ENCODE assay signal across 10 cellular contexts in the genomic region with DNA sequence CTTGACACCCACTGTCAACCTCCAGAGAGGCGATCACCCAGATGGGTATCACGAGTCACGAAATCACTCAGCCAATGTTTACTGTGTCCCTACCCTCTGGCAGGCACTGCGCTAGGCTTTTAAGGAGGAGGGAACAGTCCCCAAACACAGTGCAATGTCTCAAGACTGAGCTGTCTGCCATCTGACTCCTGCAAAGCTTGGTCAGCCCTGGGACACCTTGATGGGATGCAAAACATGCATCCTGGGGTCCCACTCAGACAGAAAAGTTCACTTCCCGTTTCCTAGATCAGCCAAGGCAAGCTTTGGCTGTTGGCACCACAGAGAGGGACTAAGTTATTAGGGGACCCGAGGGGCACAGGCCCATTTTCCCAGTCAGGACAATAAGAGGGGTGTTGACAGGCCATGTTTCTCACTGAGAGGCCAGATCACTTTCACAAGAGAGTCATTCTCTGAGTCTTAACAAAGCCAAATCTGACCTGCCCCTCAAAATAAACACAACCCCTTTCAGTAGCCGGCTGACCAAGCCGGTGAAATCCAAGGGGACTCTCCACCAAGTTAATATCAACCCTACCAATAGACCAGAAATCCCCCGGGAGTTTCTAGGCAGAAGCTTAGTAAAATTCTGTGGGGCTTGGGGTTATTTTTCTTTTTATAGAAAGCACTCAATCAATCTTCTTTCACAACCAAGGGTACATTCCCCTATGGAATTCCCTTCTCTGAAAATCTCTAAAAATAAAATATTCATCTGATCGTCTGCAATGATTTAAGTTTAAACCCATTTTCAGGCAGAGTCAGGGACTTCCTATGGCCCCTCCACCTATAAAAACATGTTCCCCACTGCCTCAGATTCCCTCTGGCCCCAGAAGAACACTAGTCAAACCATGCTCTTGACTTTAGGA. TPM values are rescaled to one million over a fixed set of nuclear protein-coding genes. Genes with fewer than 3 reads are reported as not detected.
DNase-seq lines count a peak whose midpoint lies in the region; ATAC-seq, FAIRE-seq and TF ChIP-seq lines count a peak whose summit lies in the region.
"Had no signal": no experiment of that assay in that cellular context is flagged by ENCODE, and none has a peak within 500 bp of the region (broad histone marks: within the 10 kb centered on the region; RNA-seq: fewer than 3 reads in every experiment).

No MANE protein-coding gene starts in this region.

- in situ Hi-C loops in HepG2 (cut with HindIII; ENCODE audit: extremely low pct_ligation_motif_present, low pct_unique_long_range_greater_than_20kb), result loop anchor here (10.0 kb wide), 1 partner anchor 215 kb away; no protein-coding TSS in a partner anchor

- no peaks in the 10 kb centered on the region for H3K79me2 ChIP-seq in HepG2 (ENCODE audit: insufficient read depth, low read length)

- no peaks in the 10 kb centered on the region for H3K9me3 ChIP-seq in HepG2 (ENCODE audit: low read length)
- H3K9me3 ChIP-seq: sigmoid colon had no signal

- H3K4me3 Mint-ChIP-seq in activated CD4-positive, alpha-beta T cell treated with anti-CD3 and anti-CD28 coated beads, Interleukin-2, amount 10 ng/mL, durations not matched to agents 7 days and 5 days, result peak overlapping the region; percentile 97
- peak overlapping the region; percentile 97 for H3K4me3 Mint-ChIP-seq in activated T-helper 1 cell treated with anti-CD3 and anti-CD28 coated beads, Interleukin-12 subunit alpha, Interleukin-12 subunit beta, Interleukin-2, Interleukin-4 antibody, amounts not matched to agents 30 ng/mL and 10 ng/mL and 1 ng/mL, durations not matched to agents 14 hours and 24 hours and 36 hours
- peak overlapping the region; percentile 95 to 98 for H3K4me3 Mint-ChIP-seq in stimulated activated naive B cell treated with anti-CD40 and anti-IgM and Interleukin-4, amounts not matched to agents 10 μg/mL and 1 μg/mL and 100 μg/mL, for 72 hours

- TF ChIP-seq POLR2A in HepG2 (IDR thresholded peaks at IDR 0.05; ENCODE audit: insufficient read depth in 1 of 2, low read depth in 2 of 2, low read length in 2 of 2), result no peak

- H3K27me3 Mint-ChIP-seq in activated CD4-positive, alpha-beta T cell treated with anti-CD3 and anti-CD28 coated beads, Interleukin-2, amount 10 ng/mL, durations not matched to agents 7 days and 5 days, result no peaks in the 10 kb centered on the region
- no peaks in the 10 kb centered on the region for H3K27me3 Mint-ChIP-seq in activated T-helper 1 cell treated with anti-CD3 and anti-CD28 coated beads, Interleukin-12 subunit alpha, Interleukin-12 subunit beta, Interleukin-2, Interleukin-4 antibody, amounts not matched to agents 30 ng/mL and 10 ng/mL and 1 ng/mL, durations not matched to agents 14 hours and 24 hours and 36 hours (ENCODE audit: insufficient read depth)
- H3K27me3 Mint-ChIP-seq in stimulated activated naive B cell treated with anti-CD40 and anti-IgM and Interleukin-4, amounts not matched to agents 10 μg/mL and 1 μg/mL and 100 μg/mL, for 72 hours, result peaks cover 0 to 4% of the 10 kb centered on the region in 2 donors

- H3K4me1 ChIP-seq in HepG2 (ENCODE audit: insufficient read depth, low read length), result 0 out of 2 replicates have a peak, but pooled peaks cover 7% of the 10 kb centered on the region

- H3K4me2 ChIP-seq in HepG2 (ENCODE audit: low read depth, low read length), result no peak overlapping the region

- intact Hi-C loops in activated T-helper 1 cell treated with anti-CD3 and anti-CD28 coated beads, Interleukin-12 subunit alpha, Interleukin-12 subunit beta, Interleukin-2, Interleukin-4 antibody, amounts not matched to agents 30 ng/mL and 10 ng/mL and 1 ng/mL, durations not matched to agents 14 hours and 24 hours and 36 hours (cut with micrococcal nuclease), result loop anchor here (2.0 to 10.0 kb wide), 6 partner anchors 27 to 1915 kb away; a partner anchor contains a TSS
- intact Hi-C loops in HepG2 (cut with micrococcal nuclease; ENCODE audit: unreplicated experiment), result no loop called here

- no peak for TF ChIP-seq EP300 in HepG2 (IDR thresholded peaks at IDR 0.05; ENCODE audit: low read depth in 2 of 2, low read length in 2 of 2)
- no peak for TF ChIP-seq EP300 in HepG2 (CRISPR knock-in tag; IDR thresholded peaks at IDR 0.05; ENCODE audit: borderline replicate concordance)

- no peak for FAIRE-seq in HepG2 (lab: Jason Lieb, UNC)

- no peak overlapping the region for H2AFZ ChIP-seq in HepG2 (ENCODE audit: low read length)

- H3K27ac Mint-ChIP-seq in activated CD4-positive, alpha-beta T cell treated with anti-CD3 and anti-CD28 coated beads, Interleukin-2, amount 10 ng/mL, durations not matched to agents 7 days and 5 days, result peak overlapping the region; percentile 51
- H3K27ac Mint-ChIP-seq in activated T-helper 1 cell treated with anti-CD3 and anti-CD28 coated beads, Interleukin-12 subunit alpha, Interleukin-12 subunit beta, Interleukin-2, Interleukin-4 antibody, amounts not matched to agents 30 ng/mL and 10 ng/mL and 1 ng/mL, durations not matched to agents 14 hours and 24 hours and 36 hours, result peak overlapping the region; percentile 89
- H3K27ac Mint-ChIP-seq in stimulated activated naive B cell treated with anti-CD40 and anti-IgM and Interleukin-4, amounts not matched to agents 10 μg/mL and 1 μg/mL and 100 μg/mL, for 72 hours, result peak overlapping the region; percentile 100

- H3K27me3 ChIP-seq in HepG2 (ENCODE audit: control insufficient read depth in 1 of 2, insufficient read depth in 2 of 2, low read length in 2 of 2), result peaks cover 5 to 59% of the 10 kb centered on the region in 2 experiments

- BruUV-seq in HepG2 (replicated peaks; lab: Mats Ljungman, UMichigan), result no TSS peak

- WGBS in HepG2 (ENCODE audit: low lambda C conversion rate), result 14% methylated on average over 6 of the region's 10 CpGs

- no peak for DNase-seq in activated CD4-positive, alpha-beta T cell treated with anti-CD3 and anti-CD28 coated beads, Interleukin-2, amount 10 ng/mL, durations not matched to agents 7 days and 5 days
- DNase-seq in activated CD4-positive, alpha-beta T cell treated with anti-CD3 and anti-CD28 coated beads for 1 hour, result no peak
- DNase-seq in activated T-helper 1 cell treated with anti-CD3 and anti-CD28 coated beads, Interleukin-12 subunit alpha, Interleukin-12 subunit beta, Interleukin-2, Interleukin-4 antibody, amounts not matched to agents 30 ng/mL and 10 ng/mL and 1 ng/mL, durations not matched to agents 14 hours and 24 hours and 36 hours (ENCODE audit: low spot score), result no peak
- peak; percentile 83 for DNase-seq in stimulated activated naive B cell treated with anti-CD40 and anti-IgM and Interleukin-4, amounts not matched to agents 10 μg/mL and 1 μg/mL and 100 μg/mL, for 72 hours
- DNase-seq in HepG2 (ENCODE audit: low spot score) (no peak), NCI-H524 (lab: John Stamatoyannopoulos, UW) (no peak)
- DNase-seq: sigmoid colon had no signal

- no peak overlapping the region for H3K4me3 ChIP-seq in HepG2 (replicated peaks in 1 of 3; ENCODE audit: insufficient read depth in 1 of 3, low read depth in 2 of 3, low read length in 3 of 3)
- H3K4me3 ChIP-seq: sigmoid colon had no signal

- H3K27ac ChIP-seq in HepG2 (ENCODE audit: extremely low read length, insufficient read depth, low read length), result no peak overlapping the region
- H3K27ac ChIP-seq: epithelial cell of prostate had no signal

- peaks cover 39% of the 10 kb centered on the region for H3K36me3 Mint-ChIP-seq in activated CD4-positive, alpha-beta T cell treated with anti-CD3 and anti-CD28 coated beads, Interleukin-2, amount 10 ng/mL, durations not matched to agents 7 days and 5 days (ENCODE audit: low read depth)
- peaks cover 26% of the 10 kb centered on the region for H3K36me3 Mint-ChIP-seq in activated T-helper 1 cell treated with anti-CD3 and anti-CD28 coated beads, Interleukin-12 subunit alpha, Interleukin-12 subunit beta, Interleukin-2, Interleukin-4 antibody, amounts not matched to agents 30 ng/mL and 10 ng/mL and 1 ng/mL, durations not matched to agents 14 hours and 24 hours and 36 hours (ENCODE audit: low read depth)
- H3K36me3 Mint-ChIP-seq in stimulated activated naive B cell treated with anti-CD40 and anti-IgM and Interleukin-4, amounts not matched to agents 10 μg/mL and 1 μg/mL and 100 μg/mL, for 72 hours, result peaks cover 78 to 92% of the 10 kb centered on the region in 2 donors

- ATAC-seq in HG02759 (IDR thresholded peaks at IDR 0.05; ENCODE audit: unreplicated experiment), result peak; percentile 30
- ATAC-seq in stimulated activated naive B cell treated with anti-CD40 and anti-IgM and Interleukin-4, amounts not matched to agents 10 μg/mL and 1 μg/mL and 100 μg/mL, for 72 hours (replicated peaks), result peak; percentile 16 to 28
- ATAC-seq in HepG2, result no peak
- no peak for ATAC-seq in HG02870 (IDR thresholded peaks at IDR 0.05; ENCODE audit: unreplicated experiment)

- TF ChIP-seq RAD21 in HepG2 (CRISPR knock-in tag; IDR thresholded peaks at IDR 0.05), result no peak

- CTCF ChIA-PET in activated CD4-positive, alpha-beta T cell treated with anti-CD3 and anti-CD28 coated beads, Interleukin-2, amount 10 ng/mL, durations not matched to agents 7 days and 5 days (lab: Charles Lee), result interaction anchor here (1.0 to 2.0 kb wide), 6 partner anchors 11 to 220 kb away, joined by 3 to 4 read pairs (median 4); no protein-coding TSS in a partner anchor
- CTCF ChIA-PET in HepG2 (lab: Yijun Ruan, JAX; ENCODE audit: low intra/inter-chr PET ratio, low total read pairs), result no interaction called here

- POLR2A ChIA-PET in activated CD4-positive, alpha-beta T cell treated with anti-CD3 and anti-CD28 coated beads, Interleukin-2, amount 10 ng/mL, durations not matched to agents 7 days and 5 days (lab: Charles Lee), result no interaction called here
- POLR2A ChIA-PET in HepG2 (lab: Yijun Ruan, JAX), result no interaction called here

- peaks cover 76% of the 10 kb centered on the region for H3K4me1 Mint-ChIP-seq in activated CD4-positive, alpha-beta T cell treated with anti-CD3 and anti-CD28 coated beads, Interleukin-2, amount 10 ng/mL, durations not matched to agents 7 days and 5 days
- H3K4me1 Mint-ChIP-seq in activated T-helper 1 cell treated with anti-CD3 and anti-CD28 coated beads, Interleukin-12 subunit alpha, Interleukin-12 subunit beta, Interleukin-2, Interleukin-4 antibody, amounts not matched to agents 30 ng/mL and 10 ng/mL and 1 ng/mL, durations not matched to agents 14 hours and 24 hours and 36 hours (ENCODE audit: low read depth), result peaks cover 81% of the 10 kb centered on the region
- peaks cover 66 to 89% of the 10 kb centered on the region in 2 donors for H3K4me1 Mint-ChIP-seq in stimulated activated naive B cell treated with anti-CD40 and anti-IgM and Interleukin-4, amounts not matched to agents 10 μg/mL and 1 μg/mL and 100 μg/mL, for 72 hours

- peaks cover 3% of the 10 kb centered on the region for H3K9me3 Mint-ChIP-seq in activated CD4-positive, alpha-beta T cell treated with anti-CD3 and anti-CD28 coated beads, Interleukin-2, amount 10 ng/mL, durations not matched to agents 7 days and 5 days
- H3K9me3 Mint-ChIP-seq in activated T-helper 1 cell treated with anti-CD3 and anti-CD28 coated beads, Interleukin-12 subunit alpha, Interleukin-12 subunit beta, Interleukin-2, Interleukin-4 antibody, amounts not matched to agents 30 ng/mL and 10 ng/mL and 1 ng/mL, durations not matched to agents 14 hours and 24 hours and 36 hours, result no peaks in the 10 kb centered on the region
- H3K9me3 Mint-ChIP-seq in stimulated activated naive B cell treated with anti-CD40 and anti-IgM and Interleukin-4, amounts not matched to agents 10 μg/mL and 1 μg/mL and 100 μg/mL, for 72 hours, result peaks cover 5 to 12% of the 10 kb centered on the region in 2 donors

- H3K9ac ChIP-seq in HepG2 (ENCODE audit: insufficient read depth, low read depth, low read length), result no peak overlapping the region

- no peaks in the 10 kb centered on the region for H4K20me1 ChIP-seq in HepG2 (ENCODE audit: insufficient read depth, low read length)

- no peaks in the 10 kb centered on the region for H3K36me3 ChIP-seq in HepG2 (replicated peaks in 1 of 2; ENCODE audit: control insufficient read depth in 1 of 2, insufficient read depth in 2 of 2, low read length in 2 of 2)
- H3K36me3 ChIP-seq: sigmoid colon had no signal

- no peak for TF ChIP-seq CTCF in HepG2 (CRISPR knock-in tag; IDR thresholded peaks at IDR 0.05)

RNA-seq across cellular contexts. Expression of a gene that starts 3.5 kb away (rescaled TPM):
- total RNA-seq in activated CD4-positive, alpha-beta T cell treated with anti-CD3 and anti-CD28 coated beads, Interleukin-2, amount 10 ng/mL, durations not matched to agents 7 days and 5 days, result 10 to 100 TPM; 57.3 to 57.9 TPM
- total RNA-seq in activated T-helper 1 cell treated with anti-CD3 and anti-CD28 coated beads, Interleukin-12 subunit alpha, Interleukin-12 subunit beta, Interleukin-2, Interleukin-4 antibody, amounts not matched to agents 30 ng/mL and 10 ng/mL and 1 ng/mL, durations not matched to agents 14 hours and 24 hours and 36 hours, result 97.6 and 97.8 TPM in 2 replicates
- total RNA-seq in HepG2 (2016; rRNA removed; fragmentation: Illumina TruSeq; extraction: Trizol), result not detected in 2 replicates
- total RNA-seq in HepG2 (2016; cell fraction: cytosol; rRNA removed; fragmentation: Illumina TruSeq; extraction: Trizol; ENCODE audit: low read depth), result 0.40 TPM in 1 of 2 replicates, not detected in the other
- total RNA-seq in HepG2 (2016; cell fraction: insoluble cytoplasmic fraction; rRNA removed; fragmentation: Illumina TruSeq; extraction: Trizol), result not detected in 2 replicates
- not detected in 2 replicates for total RNA-seq in HepG2 (2016; cell fraction: membrane; rRNA removed; fragmentation: Illumina TruSeq; extraction: Trizol)
- total RNA-seq in HepG2 (2016; cell fraction: nucleus; rRNA removed; fragmentation: Illumina TruSeq; extraction: Trizol), result not detected in 2 replicates
- 0.24 TPM in 1 of 2 replicates, not detected in the other for polyA plus RNA-seq in HepG2 (2011; rRNA removed)
- polyA plus RNA-seq in HepG2 (2011; cell fraction: cytosol; rRNA removed), result 0.08 and 0.22 TPM in 2 replicates
- polyA plus RNA-seq in HepG2 (2011; cell fraction: nucleus; rRNA removed), result 0.23 and 0.29 TPM in 2 replicates
- polyA plus RNA-seq in HepG2 (2012), result 0.30 and 0.35 TPM in 2 replicates
- not detected in 2 replicates for polyA plus RNA-seq in HepG2 (2016; cell fraction: cytosol; fragmentation: Illumina TruSeq; extraction: Trizol; ENCODE audit: low read depth)
- polyA plus RNA-seq in HepG2 (2016; cell fraction: insoluble cytoplasmic fraction; fragmentation: Illumina TruSeq; extraction: Trizol; ENCODE audit: low read depth), result not detected in 2 replicates
- polyA plus RNA-seq in HepG2 (2016; cell fraction: membrane; fragmentation: Illumina TruSeq; extraction: Trizol; ENCODE audit: low read depth), result not detected in 2 replicates
- not detected in 2 replicates for polyA plus RNA-seq in HepG2 (2016; cell fraction: nucleus; fragmentation: Illumina TruSeq; extraction: Trizol; ENCODE audit: insufficient read depth, low read depth)
- 0.12 TPM in 1 of 2 replicates, not detected in the other for polyA minus RNA-seq in HepG2 (2011; rRNA and poly(A)+ RNA removed; ENCODE audit: low replicate concordance)
- not detected in 2 replicates for polyA minus RNA-seq in HepG2 (2011; cell fraction: cytosol; rRNA and poly(A)+ RNA removed)
- not detected in 2 replicates for polyA minus RNA-seq in HepG2 (2011; cell fraction: nucleus; rRNA and poly(A)+ RNA removed)

Comparison
In these comparisons a context has a peak if more than half of its experiments do, and no peak if none do; other contexts are left out.
1. ATAC-seq: peak in HG02759 (single experiment) and stimulated activated naive B cell treated with anti-CD40 and anti-IgM and Interleukin-4, amounts not matched to agents 10 μg/mL and 1 μg/mL and 100 μg/mL, for 72 hours (2 of 2); none in HepG2 (single experiment) and HG02870 (single experiment).
2. RNA of a gene that starts 3.5 kb away (total RNA-seq): 97.6 to 97.8 TPM in activated T-helper 1 cell treated with anti-CD3 and anti-CD28 coated beads, Interleukin-12 subunit alpha, Interleukin-12 subunit beta, Interleukin-2, Interleukin-4 antibody, amounts not matched to agents 30 ng/mL and 10 ng/mL and 1 ng/mL, durations not matched to agents 14 hours and 24 hours and 36 hours and 57.3 to 57.9 TPM in activated CD4-positive, alpha-beta T cell treated with anti-CD3 and anti-CD28 coated beads, Interleukin-2, amount 10 ng/mL, durations not matched to agents 7 days and 5 days; 0.40 TPM in HepG2; every median in the first group is over 10 times any median in the second.
3. Peak in every context shown above with its lines, with median percentiles within 50 percentile points of each other: H3K27ac Mint-ChIP-seq and H3K4me3 Mint-ChIP-seq.